14 cellular contexts compared by ENCODE assay signal in genomic region chr3:160395297-160395696, GRCh38. TPM values are rescaled to one million over a fixed set of nuclear protein-coding genes. Genes with fewer than 3 reads are reported as not detected.
DNase-seq lines count a peak whose midpoint lies in the region; ATAC-seq lines count a peak whose summit lies in the region.
"Had no signal": no experiment of that assay in that cellular context is flagged by ENCODE, and none has a peak within 500 bp of the region (broad histone marks: within the 10 kb centered on the region; RNA-seq: fewer than 3 reads in every experiment).

No MANE protein-coding gene starts in this region.

- no peaks in the 10 kb centered on the region for H3K36me3 ChIP-seq in adipocyte (ENCODE audit: control insufficient read depth, insufficient read depth, low read length, severe bottlenecking)

- no peaks in the 10 kb centered on the region for H3K27me3 ChIP-seq in adipocyte (replicated peaks; ENCODE audit: control insufficient read depth, insufficient read depth, low read length)
- H3K27me3 ChIP-seq: SJSA1 had no signal

- DNase-seq in Daoy (ENCODE audit: low read depth) (peak; percentile 80), LHCN-M2 (ENCODE audit: low read depth) (peak; percentile 67), adipocyte (ENCODE audit: low read depth) (peak; percentile 41), kidney tubule cell (ENCODE audit: low spot score) (peak; percentile 69), T-helper 9 cell (no peak), LoVo (ENCODE audit: low spot score) (no peak), NCI-H1694 treated with DMSO at 0.1 percent for 48 hours (lab: John Stamatoyannopoulos, UW) (no peak)
- DNase-seq: activated CD8-positive, alpha-beta T cell treated with anti-CD3 and anti-CD28 coated beads, Interleukin-2, amount 10 ng/mL, durations not matched to agents 7 days and 5 days; amniotic stem cell; Caco-2 had no signal

- peaks cover 13% of the 10 kb centered on the region for H3K4me1 ChIP-seq in adipocyte (ENCODE audit: control insufficient read depth, insufficient read depth, low read length)
- H3K4me1 ChIP-seq: Caco-2, parathyroid adenoma had no signal

- no peak for ATAC-seq in GM18498 (IDR thresholded peaks at IDR 0.05; ENCODE audit: unreplicated experiment)
- ATAC-seq: activated CD8-positive, alpha-beta T cell treated with anti-CD3 and anti-CD28 coated beads, Interleukin-2, amount 10 ng/mL, durations not matched to agents 7 days and 5 days; GM23338 had no signal

- H3K4me3 ChIP-seq in adipocyte (ENCODE audit: low read length): no peak overlapping the region
- H3K4me3 ChIP-seq: GM23338, SJSA1 had no signal

- H3K9ac ChIP-seq in adipocyte (ENCODE audit: low read length): no peak overlapping the region
- H3K9ac ChIP-seq: parathyroid adenoma had no signal

- no peaks in the 10 kb centered on the region for H3K9me3 ChIP-seq in adipocyte (ENCODE audit: control insufficient read depth, low read length)
- H3K9me3 ChIP-seq: Caco-2, SJSA1 had no signal

RNA-seq across cellular contexts. Expression of gene IFT80, which starts 3.7 kb away (rescaled TPM):
- total RNA-seq in Daoy (2014; rRNA removed; shearing (Covaris generic)): 15.7 and 36.5 TPM in 2 replicates
- total RNA-seq in LHCN-M2 (2014; rRNA removed): 30.7 and 48.6 TPM in 2 replicates
- polyA plus RNA-seq in LHCN-M2 (2012): 6.7 TPM

RNA-seq across cellular contexts. Expression of gene SMC4, which starts 4.2 kb away (rescaled TPM):
- total RNA-seq in Daoy (2014; rRNA removed; shearing (Covaris generic)): 140 and 152 TPM in 2 replicates
- total RNA-seq in LHCN-M2 (2014; rRNA removed): 130 and 186 TPM in 2 replicates
- polyA plus RNA-seq in LHCN-M2 (2012): 27.8 TPM

RNA-seq across cellular contexts. Expression of gene TRIM59, which starts 54.3 kb away (rescaled TPM):
- 5.1 and 6.2 TPM in 2 replicates for total RNA-seq in Daoy (2014; rRNA removed; shearing (Covaris generic))
- total RNA-seq in LHCN-M2 (2014; rRNA removed): 33.0 and 45.5 TPM in 2 replicates
- 11.2 TPM for polyA plus RNA-seq in LHCN-M2 (2012)

Comparison
In these comparisons a context has a peak if more than half of its experiments do, and no peak if none do; other contexts are left out.
1. DNase-seq: peak in Daoy (single experiment), LHCN-M2 (single experiment), adipocyte (single experiment) and kidney tubule cell (single experiment); none in T-helper 9 cell (single experiment), LoVo (single experiment) and NCI-H1694 treated with DMSO at 0.1 percent for 48 hours (single experiment).